In genomic region chr5:36606437-36607113, GRCh38 we compare ENCODE assay signal across 8 cellular contexts. TPM values are rescaled to one million over a fixed set of nuclear protein-coding genes. Genes with fewer than 3 reads are reported as not detected.
DNase-seq lines count a peak whose midpoint lies in the region; ATAC-seq and TF ChIP-seq lines count a peak whose summit lies in the region.

Gene SLC1A3, plus strand, starts transcription at chr5:36606606. Its CDS starts 1,818 bp downstream, at chr5:36608424.

- H3K9me3 ChIP-seq in adipocyte (ENCODE audit: control insufficient read depth, low read length) = no peaks in the 10 kb centered on the region
- no peaks in the 10 kb centered on the region for H3K9me3 ChIP-seq in heart right ventricle
- no peaks in the 10 kb centered on the region for H3K9me3 ChIP-seq in parathyroid adenoma (ENCODE audit: control insufficient read depth, low read length)

- ATAC-seq in GM18511 (IDR thresholded peaks at IDR 0.05; ENCODE audit: unreplicated experiment) (peak; percentile 92), HG02938 (IDR thresholded peaks at IDR 0.05; ENCODE audit: unreplicated experiment) (peak; percentile 82), heart right ventricle (peak; percentile 73 to 92 (median 87))

- H3K79me2 ChIP-seq in parathyroid adenoma = no peaks in the 10 kb centered on the region

- H3K4me1 ChIP-seq in adipocyte (ENCODE audit: control insufficient read depth, insufficient read depth, low read length) (peaks cover 43% of the 10 kb centered on the region), heart right ventricle (peaks cover 0 to 55% (median 9%) of the 10 kb centered on the region in 9 donors), parathyroid adenoma (no peaks in the 10 kb centered on the region)

- H3K27ac ChIP-seq in heart right ventricle (peak within 1 kb of the TSS; percentile 75 to 90 (median 86)), parathyroid adenoma (no peak within 1 kb of the TSS)

- WGBS in heart right ventricle, 2 donors = 1% methylated on average over 20 of the region's 20 CpGs

- TF ChIP-seq CTCF in heart right ventricle (IDR thresholded peaks at IDR 0.05) = no peak
- TF ChIP-seq CTCF in parathyroid adenoma (IDR thresholded peaks at IDR 0.05) = no peak

- peak within 1 kb of the TSS; percentile 54 for H3K4me2 ChIP-seq in parathyroid adenoma (ENCODE audit: low read length)

- peaks cover 7% of the 10 kb centered on the region for H3K36me3 ChIP-seq in adipocyte (ENCODE audit: control insufficient read depth, insufficient read depth, low read length, severe bottlenecking)
- no peaks in the 10 kb centered on the region for H3K36me3 ChIP-seq in heart right ventricle
- H3K36me3 ChIP-seq in parathyroid adenoma (ENCODE audit: control insufficient read depth, insufficient read depth, low read length) = no peaks in the 10 kb centered on the region

- H2AFZ ChIP-seq in parathyroid adenoma = peak within 1 kb of the TSS; percentile 65

- DNase-seq in AG08395 (ENCODE audit: low spot score) (peak; percentile 68), NCI-H69 (lab: John Stamatoyannopoulos, UW) (peak; percentile 42), adipocyte (ENCODE audit: low read depth) (peak; percentile 70), heart right ventricle (peak; percentile 29 to 41), DMS153 (lab: John Stamatoyannopoulos, UW) (no peak)

- intact Hi-C loops in heart right ventricle (cut with DNase I) = loop anchor here in 6 of 10 donors (2.0 to 10.0 kb wide), 8 partner anchors 34 to 192 kb away; no protein-coding TSS in a partner anchor

- H3K9ac ChIP-seq in adipocyte (ENCODE audit: low read length) (peak within 1 kb of the TSS; percentile 90), parathyroid adenoma (no peak within 1 kb of the TSS)

- no peaks in the 10 kb centered on the region for H3K27me3 ChIP-seq in adipocyte (replicated peaks; ENCODE audit: control insufficient read depth, insufficient read depth, low read length)
- H3K27me3 ChIP-seq in heart right ventricle = peaks cover 0 to 14% (median 0%) of the 10 kb centered on the region in 7 donors
- no peaks in the 10 kb centered on the region for H3K27me3 ChIP-seq in parathyroid adenoma (ENCODE audit: control insufficient read depth, insufficient read depth, low read length)

- H3K4me3 ChIP-seq in adipocyte (ENCODE audit: low read length) (peak within 1 kb of the TSS; percentile 91), heart right ventricle (peak within 1 kb of the TSS; percentile 32 to 67 (median 60)), parathyroid adenoma (ENCODE audit: low read depth, low read length) (peak within 1 kb of the TSS; percentile 28)

RNA-seq across cellular contexts. Expression of gene SLC1A3, which starts in this region (rescaled TPM):
- total RNA-seq in heart right ventricle = 10 to 100 TPM; 39.5 to 83.6 (median 58.5) TPM
- polyA plus RNA-seq in heart right ventricle = 10 to 100 TPM; 54.2 to 62.4 TPM

Comparison
In these comparisons a context has a peak if more than half of its experiments do, and no peak if none do; other contexts are left out.
1. H3K4me3 ChIP-seq: peak in every context shown above with its lines; median percentile 91 in adipocyte; 60 in heart right ventricle; 28 in parathyroid adenoma.